Comparison of ENCODE assay signal across 10 cellular contexts in the genomic region with DNA sequence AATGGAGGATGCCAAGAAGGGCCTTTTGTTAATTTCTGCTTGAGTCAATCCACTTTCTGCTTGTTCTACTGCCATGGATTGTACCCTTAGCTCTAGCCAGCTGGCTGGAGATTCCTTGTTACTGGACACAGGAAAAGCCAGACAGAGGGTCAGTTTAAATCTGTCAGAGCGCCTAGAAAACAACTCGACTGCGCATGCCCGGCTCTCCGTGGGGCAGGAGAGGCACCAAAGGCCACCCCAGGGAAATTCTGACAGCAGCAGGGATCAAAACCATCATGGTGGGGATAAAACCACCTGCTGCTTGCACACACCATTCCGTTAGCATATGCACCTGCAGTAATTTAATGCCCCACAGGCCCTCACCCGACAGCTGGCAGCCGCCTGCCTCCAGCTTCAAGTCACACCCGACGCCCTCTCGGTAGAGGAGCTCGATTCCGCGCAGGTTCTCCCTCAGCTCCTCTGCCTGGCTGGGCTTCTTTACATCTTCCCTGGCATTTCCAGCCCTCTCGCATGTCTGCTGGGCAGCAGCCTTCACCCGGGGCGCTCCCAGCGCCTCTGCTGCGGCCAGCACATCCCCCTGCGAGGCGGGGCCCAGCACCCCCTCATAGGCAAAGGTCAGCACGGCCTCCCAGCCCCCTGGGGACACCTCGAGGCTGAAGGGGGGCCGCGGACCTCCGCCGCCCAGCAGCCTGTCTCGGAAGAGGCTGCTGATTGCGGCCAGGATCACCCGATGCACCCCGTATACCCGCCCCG. TPM values are rescaled to one million over a fixed set of nuclear protein-coding genes. Genes with fewer than 3 reads are reported as not detected.
DNase-seq lines count a peak whose midpoint lies in the region; ATAC-seq and TF ChIP-seq lines count a peak whose summit lies in the region.
"Had no signal": no experiment of that assay in that cellular context is flagged by ENCODE, and none has a peak within 500 bp of the region (broad histone marks: within the 10 kb centered on the region; RNA-seq: fewer than 3 reads in every experiment).

No MANE protein-coding gene starts in this region.

- TF ChIP-seq CTCF in cardiac fibroblast (IDR thresholded peaks at IDR 0.05; ENCODE audit: low read depth, low read length) (no peak), gastrocnemius medialis (IDR thresholded peaks at IDR 0.05 in 4 of 5, conservative IDR thresholded peaks at IDR 0.05 in 1 of 5) (no peak), GM13976 (IDR thresholded peaks at IDR 0.05; ENCODE audit: borderline replicate concordance, control extremely low read depth, extremely low read depth, insufficient read depth, missing control alignments) (no peak)

- peaks cover 53 to 69% of the 10 kb centered on the region in 2 donors for H3K4me1 ChIP-seq in gastrocnemius medialis

- intact Hi-C loops in gastrocnemius medialis (cut with DNase I; ENCODE audit: low total_unique reads), result loop anchor here (1.0 kb wide), 3 partner anchors 20 to 247 kb away; partner anchors contain the start of gene APEX1

- H3K4me3 ChIP-seq in cardiac fibroblast (replicated peaks in 1 of 2; ENCODE audit: low read depth in 2 of 2, low read length in 2 of 2), result peak overlapping the region; percentile 14 to 15
- peak overlapping the region; percentile 47 to 67 (median 58) for H3K4me3 ChIP-seq in gastrocnemius medialis

- H3K36me3 ChIP-seq in gastrocnemius medialis, result no peaks in the 10 kb centered on the region

- DNase-seq in HCEC 1CT (peak; percentile 7), cardiac fibroblast (ENCODE audit: low read depth in 2 of 2) (peak in 1 of 2 donors; percentile 49), iPS-NIHi7 (ENCODE audit: extremely low spot score) (peak; percentile 39), gastrocnemius medialis (peak; percentile 77 to 91), HK-2 (ENCODE audit: unreplicated experiment) (no peak), GM13976 (ENCODE audit: low spot score) (no peak), NCI-H1694 treated with DMSO at 0.1 percent for 48 hours (lab: John Stamatoyannopoulos, UW) (no peak)
- DNase-seq: activated naive CD8-positive, alpha-beta T cell treated with anti-CD3 and anti-CD28 coated beads for 36 hours; NCI-H774 had no signal

- ATAC-seq in gastrocnemius medialis (peak; percentile 81), GM18870 (IDR thresholded peaks at IDR 0.05; ENCODE audit: unreplicated experiment) (no peak)

- H3K27me3 ChIP-seq in gastrocnemius medialis, result no peaks in the 10 kb centered on the region

- no peaks in the 10 kb centered on the region for H3K9me3 ChIP-seq in gastrocnemius medialis

- TF ChIP-seq POLR2A in gastrocnemius medialis (IDR thresholded peaks at IDR 0.05), result peak in 1 of 2 donors; percentile 48

- in situ Hi-C loops in gastrocnemius medialis (cut with MboI; ENCODE audit: low sequenced_read_pairs in 4 of 4) (no loop called here), GM13976 (cut with MboI; ENCODE audit: low sequenced_read_pairs, unreplicated experiment) (no loop called here)

- peak overlapping the region; percentile 88 to 98 (median 92) for H3K27ac ChIP-seq in gastrocnemius medialis

RNA-seq across cellular contexts. Expression of gene KLHL33, which starts 1.1 kb away (rescaled TPM):
- total RNA-seq in gastrocnemius medialis, result 1 to 10 TPM; 1.9 to 4.7 (median 3.5) TPM

RNA-seq across cellular contexts. Expression of gene OSGEP, which starts 19.7 kb away (rescaled TPM):
- 10 to 100 TPM; 15.8 to 21.7 (median 20.5) TPM for total RNA-seq in gastrocnemius medialis

RNA-seq across cellular contexts. Expression of gene APEX1, which starts 20.1 kb away (rescaled TPM):
- 100 to 1,000 TPM in 2 of 4 donors, 10 to 100 TPM in 2; 65.6 to 132 (median 94.2) TPM for total RNA-seq in gastrocnemius medialis

RNA-seq across cellular contexts. Expression of gene TEP1, which starts 21.6 kb away (rescaled TPM):
- total RNA-seq in gastrocnemius medialis, result 10 to 100 TPM in 2 of 4 donors, 1 to 10 TPM in 2; 7.2 to 25.7 (median 12.0) TPM

RNA-seq across cellular contexts. Expression of gene PIP4P1, which starts 26.4 kb away (rescaled TPM):
- 10 to 100 TPM; 18.8 to 38.5 (median 21.7) TPM for total RNA-seq in gastrocnemius medialis

Comparison
In these comparisons a context has a peak if more than half of its experiments do, and no peak if none do; other contexts are left out.
1. DNase-seq: peak in HCEC 1CT (single experiment), iPS-NIHi7 (single experiment) and gastrocnemius medialis (2 of 2); none in HK-2 (single experiment), GM13976 (single experiment) and NCI-H1694 treated with DMSO at 0.1 percent for 48 hours (single experiment).